ENCODE assay signal across 26 cellular contexts in genomic region chr3:169280010-169280585, GRCh38.
"Had no signal": no experiment of that assay in that cellular context is flagged by ENCODE, and none has a peak within 500 bp of the region (broad histone marks: within the 10 kb centered on the region; RNA-seq: fewer than 3 reads in every experiment).

No MANE protein-coding gene starts in this region.

- H3K9me3 ChIP-seq: heart left ventricle, right lobe of liver, testis, uterus had no signal

- H3K36me3 ChIP-seq: heart left ventricle, neural progenitor cell, right lobe of liver, uterus had no signal

- DNase-seq: activated CD4-positive, alpha-beta T cell treated with anti-CD3 and anti-CD28 coated beads for 4 hours; activated CD4-positive, alpha-beta T cell treated with anti-CD3 and anti-CD28 coated beads, Interleukin-2, amount 50 U/mL, for 4 hours; activated CD4-positive, CD25-positive, alpha-beta regulatory T cell; activated naive CD4-positive, alpha-beta T cell treated with anti-CD3 and anti-CD28 coated beads, Interleukin-2, amount 10 ng/mL, durations not matched to agents 7 days and 5 days; activated naive CD8-positive, alpha-beta T cell treated with anti-CD3 and anti-CD28 coated beads, Interleukin-2, amount 10 ng/mL, durations not matched to agents 7 days and 5 days; activated T-cell treated with anti-CD3 and anti-CD28 coated beads for 4 hours; activated T-cell treated with anti-CD3 and anti-CD28 coated beads, Interleukin-2, amount 50 U/mL, for 72 hours; amniotic stem cell; caudate nucleus; foreskin keratinocyte; heart left ventricle; hypothalamus; immature natural killer cell; kidney; left colon; natural killer cell; occipital lobe; right lobe of liver; stimulated activated CD4-positive, alpha-beta T cell treated with anti-CD3 and anti-CD28 coated beads, Interleukin-2, amount 100 ng/mL, for 48 hours; stimulated activated naive CD4-positive, alpha-beta T cell treated with Interleukin-2 at 50 U/mL for 16 hours; T-helper 1 cell; testis; trophoblast cell; uterus had no signal

- H3K27ac ChIP-seq: foreskin keratinocyte, heart left ventricle, neural progenitor cell, parathyroid adenoma, right lobe of liver, testis, uterus had no signal

- H3K4me1 ChIP-seq: foreskin keratinocyte, parathyroid adenoma, right lobe of liver, testis, uterus had no signal

- H3K27me3 ChIP-seq: heart left ventricle, neural progenitor cell, right lobe of liver, testis, uterus had no signal

- ATAC-seq: activated T-cell treated with anti-CD3 and anti-CD28 coated beads, Interleukin-2, amount 50 U/mL, for 72 hours; foreskin keratinocyte; heart left ventricle; left colon; natural killer cell; right lobe of liver had no signal

- H3K4me3 ChIP-seq: heart left ventricle, neural progenitor cell, right lobe of liver, testis, uterus had no signal
